In the genomic region with DNA sequence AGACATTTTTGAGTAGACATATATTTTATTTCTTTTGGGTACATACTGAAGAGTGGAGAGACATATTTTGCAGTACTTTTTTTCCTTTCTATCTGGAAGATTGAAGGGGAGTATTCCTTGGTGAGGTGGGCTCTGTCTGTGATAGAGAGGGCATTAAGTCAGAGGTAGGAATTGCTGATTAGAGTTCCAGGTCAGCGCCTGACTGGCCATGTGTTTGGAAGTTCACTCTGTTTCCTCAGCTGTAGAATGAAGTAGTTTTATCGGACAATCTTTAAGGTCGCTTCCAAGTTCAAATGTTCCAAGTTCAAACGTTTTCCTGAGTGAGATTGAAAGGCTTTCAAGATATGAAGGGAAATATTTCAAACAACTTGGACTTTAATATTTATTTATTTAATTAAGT, we compare ENCODE assay signal across 1 cellular context.
TF ChIP-seq lines count a peak whose summit lies in the region.

No MANE protein-coding gene starts in this region.

TF ChIP-seq in WTC11, 78 proteins besides CTCF, POLR2A, EP300 and RAD21 (continued from another document):
- TF ChIP-seq ZSCAN18 (CRISPR knock-in tag; IDR thresholded peaks at IDR 0.05) (no peak), ZNF416 (CRISPR knock-in tag; IDR thresholded peaks at IDR 0.05) (no peak), GABPB1 (CRISPR knock-in tag; IDR thresholded peaks at IDR 0.05) (no peak), CREB1 (CRISPR knock-in tag; IDR thresholded peaks at IDR 0.05) (no peak)
